In genomic region chr1:3433596-3434320, GRCh38 we compare ENCODE assay signal across 30 cellular contexts. TPM values are rescaled to one million over a fixed set of nuclear protein-coding genes. Genes with fewer than 3 reads are reported as not detected.
"Had no signal": no experiment of that assay in that cellular context is flagged by ENCODE, and none has a peak within 500 bp of the region (broad histone marks: within the 10 kb centered on the region; RNA-seq: fewer than 3 reads in every experiment).

No MANE protein-coding gene starts in this region.

- H3K27ac ChIP-seq: heart right ventricle, hepatocyte, left lung, pancreas, prostate gland, skin epidermis, stomach, testis, thyroid gland, transverse colon, upper lobe of left lung, vagina had no signal

- H3K4me1 Mint-ChIP-seq: memory B cell; stimulated activated naive B cell treated with anti-CD40 and anti-IgM and Interleukin-4, amounts not matched to agents 10 μg/mL and 1 μg/mL and 100 μg/mL, for 72 hours had no signal

- H3K27me3 Mint-ChIP-seq: naive thymus-derived CD4-positive, alpha-beta T cell; natural killer cell treated with Interleukin-12 subunit alpha and Interleukin-12 subunit beta and Interleukin-15 and Interleukin-18, amount 100 ng/mL, for 72 hours had no signal

- H3K4me1 ChIP-seq: heart right ventricle, left lung, pancreas, prostate gland, stomach, testis, thyroid gland, transverse colon, upper lobe of left lung, vagina had no signal

- H3K36me3 Mint-ChIP-seq: memory B cell; naive thymus-derived CD4-positive, alpha-beta T cell; natural killer cell treated with Interleukin-12 subunit alpha and Interleukin-12 subunit beta and Interleukin-15 and Interleukin-18, amount 100 ng/mL, for 72 hours; stimulated activated naive B cell treated with anti-CD40 and anti-IgM and Interleukin-4, amounts not matched to agents 10 μg/mL and 1 μg/mL and 100 μg/mL, for 72 hours had no signal

- H3K4me3 Mint-ChIP-seq: memory B cell; naive thymus-derived CD4-positive, alpha-beta T cell; natural killer cell treated with Interleukin-12 subunit alpha and Interleukin-12 subunit beta and Interleukin-15 and Interleukin-18, amount 100 ng/mL, for 72 hours; stimulated activated naive B cell treated with anti-CD40 and anti-IgM and Interleukin-4, amounts not matched to agents 10 μg/mL and 1 μg/mL and 100 μg/mL, for 72 hours had no signal

- H3K36me3 ChIP-seq: left lung, prostate gland, transverse colon, vagina had no signal

- FAIRE-seq: pancreas had no signal

- H3K9me3 ChIP-seq: heart right ventricle, left lung, mucosa of descending colon, pancreas, prostate gland, stomach, testis, thyroid gland, transverse colon, upper lobe of left lung, vagina had no signal

- H3K9me3 Mint-ChIP-seq: memory B cell; naive thymus-derived CD4-positive, alpha-beta T cell; natural killer cell treated with Interleukin-12 subunit alpha and Interleukin-12 subunit beta and Interleukin-15 and Interleukin-18, amount 100 ng/mL, for 72 hours; stimulated activated naive B cell treated with anti-CD40 and anti-IgM and Interleukin-4, amounts not matched to agents 10 μg/mL and 1 μg/mL and 100 μg/mL, for 72 hours had no signal

- DNase-seq: islet precursor cell; kidney glomerular epithelial cell; left colon; midbrain; naive thymus-derived CD4-positive, alpha-beta T cell; nucleus accumbens; stimulated activated CD4-positive, alpha-beta T cell treated with anti-CD3 and anti-CD28 coated beads, Interleukin-12 subunit alpha, Interleukin-12 subunit beta, amount 100 ng/mL, for 4 hours; stimulated activated CD4-positive, alpha-beta T cell treated with anti-CD3 and anti-CD28 coated beads, Interleukin-15, amount 100 ng/mL, for 24 hours; stimulated activated CD4-positive, alpha-beta T cell treated with anti-CD3 and anti-CD28 coated beads, Interleukin-2, amount 100 ng/mL, for 24 hours; stimulated activated CD4-positive, alpha-beta T cell treated with anti-CD3 and anti-CD28 coated beads, Interleukin-4, amount 100 ng/mL, for 1 hour; stimulated activated naive B cell treated with anti-CD40 and anti-IgM and Interleukin-4, amounts not matched to agents 10 μg/mL and 1 μg/mL and 100 μg/mL, for 72 hours; stimulated activated naive CD8-positive, alpha-beta T cell treated with anti-CD3 and anti-CD28 coated beads, Interleukin-15, Interleukin-2, amounts not matched to agents 100 U/mL and 50 U/mL, for 24 hours; stomach; testis; thyroid gland; transverse colon had no signal

- H3K27me3 ChIP-seq: hepatocyte, pancreas, testis, thyroid gland, transverse colon, upper lobe of left lung, vagina had no signal

- ATAC-seq: heart right ventricle; left colon; left lung; mucosa of descending colon; naive thymus-derived CD4-positive, alpha-beta T cell; natural killer cell treated with Interleukin-12 subunit alpha and Interleukin-12 subunit beta and Interleukin-15 and Interleukin-18, amount 100 ng/mL, for 72 hours; pancreas; sciatic nerve; stimulated activated naive B cell treated with anti-CD40 and anti-IgM and Interleukin-4, amounts not matched to agents 10 μg/mL and 1 μg/mL and 100 μg/mL, for 72 hours; stimulated activated naive CD8-positive, alpha-beta T cell treated with anti-CD3 and anti-CD28 coated beads, Interleukin-15, Interleukin-2, amounts not matched to agents 100 U/mL and 50 U/mL, for 24 hours had no signal

- H3K27ac Mint-ChIP-seq: memory B cell; naive thymus-derived CD4-positive, alpha-beta T cell; natural killer cell treated with Interleukin-12 subunit alpha and Interleukin-12 subunit beta and Interleukin-15 and Interleukin-18, amount 100 ng/mL, for 72 hours; stimulated activated naive B cell treated with anti-CD40 and anti-IgM and Interleukin-4, amounts not matched to agents 10 μg/mL and 1 μg/mL and 100 μg/mL, for 72 hours had no signal

- H3K4me3 ChIP-seq: heart right ventricle, hepatocyte, left lung, mucosa of descending colon, pancreas, prostate gland, skin epidermis, stomach, testis, thyroid gland, transverse colon, upper lobe of left lung, vagina had no signal

RNA-seq across cellular contexts. Expression of gene ARHGEF16, which starts 20.7 kb away (rescaled TPM):
- total RNA-seq: myocyte; natural killer cell treated with Interleukin-12 subunit alpha and Interleukin-12 subunit beta and Interleukin-15 and Interleukin-18, amount 100 ng/mL, for 72 hours; osteoblast had no signal
- polyA plus RNA-seq: naive thymus-derived CD4-positive, alpha-beta T cell had no signal
